Comparison of ENCODE assay signal across 6 cellular contexts in the genomic region with DNA sequence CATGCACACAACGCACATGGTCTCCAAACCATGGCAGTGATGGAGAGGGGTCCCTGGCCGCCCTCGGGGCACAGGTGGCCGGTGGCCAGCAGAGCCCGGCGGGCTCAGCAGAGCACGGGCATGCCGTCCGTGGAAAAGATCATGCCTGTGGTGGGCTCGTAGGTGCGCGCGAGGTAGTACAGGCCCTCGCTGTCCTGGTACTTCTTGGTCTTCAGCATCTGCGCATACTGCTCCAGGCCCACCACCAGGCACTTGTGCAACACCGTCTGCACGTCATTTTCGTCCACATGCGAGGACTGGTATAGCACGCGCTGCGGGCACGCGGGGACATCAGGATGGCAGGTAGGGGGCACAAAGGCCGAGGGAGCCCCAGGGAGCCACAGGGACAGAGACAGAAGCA.
DNase-seq lines count a peak whose midpoint lies in the region; ATAC-seq and TF ChIP-seq lines count a peak whose summit lies in the region.
"Not testable (repeated sequence)": the region's sequence is repeated elsewhere in the genome, so short reads cannot be mapped to it uniquely, and the experiment has no call there.

No MANE protein-coding gene starts in this region.

- TF ChIP-seq EP300 in sigmoid colon (IDR thresholded peaks at IDR 0.05) = not testable (repeated sequence)

- not testable (repeated sequence) for H3K4me1 ChIP-seq in RWPE2 (ENCODE audit: insufficient read depth, poor library complexity, severe bottlenecking); right atrium auricular region; lower lobe of right lung; sigmoid colon

- DNase-seq in RWPE2 (ENCODE audit: low spot score) (peak; percentile 57), right atrium auricular region (ENCODE audit: low spot score) (peak; percentile 18), lower lobe of right lung (peak; percentile 37), osteocyte (ENCODE audit: extremely low spot score, unreplicated experiment) (peak; percentile 83), sigmoid colon (peak; percentile 58), type B pancreatic cell (ENCODE audit: extremely low spot score, unreplicated experiment) (peak; percentile 58)

- not testable (repeated sequence) for H3K36me3 Mint-ChIP-seq in osteocyte (ENCODE audit: unreplicated experiment); type B pancreatic cell

- H3K36me3 ChIP-seq in RWPE2 (ENCODE audit: low read depth); right atrium auricular region; lower lobe of right lung; sigmoid colon: not testable (repeated sequence)

- intact Hi-C loops in lower lobe of right lung (cut with DNase I); sigmoid colon (cut with DNase I): not testable (repeated sequence)

- not testable (repeated sequence) for H3K9me3 Mint-ChIP-seq in osteocyte (ENCODE audit: unreplicated experiment); type B pancreatic cell

- H3K27me3 Mint-ChIP-seq in osteocyte (ENCODE audit: unreplicated experiment); type B pancreatic cell: not testable (repeated sequence)

- not testable (repeated sequence) for TF ChIP-seq CTCF in RWPE2 (IDR thresholded peaks at IDR 0.05; ENCODE audit: poor library complexity, severe bottlenecking); right atrium auricular region (IDR thresholded peaks at IDR 0.05); lower lobe of right lung (IDR thresholded peaks at IDR 0.05); osteocyte (IDR thresholded peaks at IDR 0.05); sigmoid colon (IDR thresholded peaks at IDR 0.05); type B pancreatic cell (conservative IDR thresholded peaks at IDR 0.05)

- ATAC-seq in RWPE2 (ENCODE audit: low read depth) = not testable (repeated sequence)
- ATAC-seq in lower lobe of right lung = peak in 1 of 2 donors; percentile 2

- H3K9me3 ChIP-seq in RWPE2 (ENCODE audit: severe bottlenecking); right atrium auricular region; lower lobe of right lung; sigmoid colon: not testable (repeated sequence)

- H3K27me3 ChIP-seq in RWPE2 (ENCODE audit: insufficient read depth, poor library complexity, severe bottlenecking); right atrium auricular region; lower lobe of right lung (ENCODE audit: low read depth); sigmoid colon: not testable (repeated sequence)

- not testable (repeated sequence) for TF ChIP-seq POLR2A in sigmoid colon (IDR thresholded peaks at IDR 0.05)

- not testable (repeated sequence) for H3K27ac Mint-ChIP-seq in osteocyte (ENCODE audit: unreplicated experiment); type B pancreatic cell

- not testable (repeated sequence) for H3K4me3 ChIP-seq in RWPE2 (ENCODE audit: severe bottlenecking); right atrium auricular region; lower lobe of right lung; sigmoid colon

- not testable (repeated sequence) for H3K4me1 Mint-ChIP-seq in osteocyte (ENCODE audit: unreplicated experiment); type B pancreatic cell (ENCODE audit: unreplicated experiment)

- WGBS in sigmoid colon, 2 donors = 93 to 96% methylated on average over 22 to 25 of the region's 25 CpGs

- H3K27ac ChIP-seq in RWPE2 (ENCODE audit: poor library complexity, severe bottlenecking); right atrium auricular region; lower lobe of right lung; sigmoid colon: not testable (repeated sequence)

- H3K4me3 Mint-ChIP-seq in osteocyte (ENCODE audit: unreplicated experiment); type B pancreatic cell: not testable (repeated sequence)

Comparison
In these comparisons a context has a peak if more than half of its experiments do, and no peak if none do; other contexts are left out.
1. DNase-seq: peak in every context shown above with its lines; median percentile 83 in osteocyte; 58 in sigmoid colon; 58 in type B pancreatic cell; 57 in RWPE2; 37 in lower lobe of right lung; 18 in right atrium auricular region.